26 cellular contexts compared by ENCODE assay signal in genomic region chr20:2051920-2052319, GRCh38. TPM values are rescaled to one million over a fixed set of nuclear protein-coding genes. Genes with fewer than 3 reads are reported as not detected.
"Had no signal": no experiment of that assay in that cellular context is flagged by ENCODE, and none has a peak within 500 bp of the region (broad histone marks: within the 10 kb centered on the region; RNA-seq: fewer than 3 reads in every experiment).

No MANE protein-coding gene starts in this region.

- H3K4me1 ChIP-seq: colonic mucosa, right atrium auricular region, tibial nerve, vagina had no signal

- FAIRE-seq: endometrium, keratinocyte had no signal

- H2AFZ ChIP-seq: hepatocyte had no signal

- H3K9me3 Mint-ChIP-seq: activated naive CD4-positive, alpha-beta T cell treated with anti-CD3 and anti-CD28 coated beads, Interleukin-2, amount 10 ng/mL, durations not matched to agents 7 days and 5 days; activated naive CD8-positive, alpha-beta T cell treated with anti-CD3 and anti-CD28 coated beads, Interleukin-2, amount 50 U/mL, for 24 hours; central memory CD8-positive, alpha-beta T cell; nephron progenitor cell; stimulated activated naive CD8-positive, alpha-beta T cell treated with anti-CD3 and anti-CD28 coated beads, Interleukin-15, Interleukin-2, amounts not matched to agents 100 ng/mL and 50 ng/mL, for 24 hours had no signal

- H3K4me2 ChIP-seq: hepatocyte had no signal

- H3K27ac Mint-ChIP-seq: activated naive CD4-positive, alpha-beta T cell treated with anti-CD3 and anti-CD28 coated beads, Interleukin-2, amount 10 ng/mL, durations not matched to agents 7 days and 5 days; activated naive CD8-positive, alpha-beta T cell treated with anti-CD3 and anti-CD28 coated beads, Interleukin-2, amount 50 U/mL, for 24 hours; brain; nephron progenitor cell; progenitor cell of endocrine pancreas; stimulated activated naive CD8-positive, alpha-beta T cell treated with anti-CD3 and anti-CD28 coated beads, Interleukin-15, Interleukin-2, amounts not matched to agents 100 ng/mL and 50 ng/mL, for 24 hours; T-helper 1 cell treated with Interleukin-12 subunit alpha and Interleukin-12 subunit beta and Interleukin-4 antibody, amounts not matched to agents 30 μg/mL and 1 μg/mL, for 36 hours had no signal

- H3K4me3 ChIP-seq: colonic mucosa, hepatocyte, right atrium auricular region, skin epidermis, tibial nerve, vagina had no signal

- H3K27me3 ChIP-seq: colonic mucosa, right atrium auricular region, tibial nerve, vagina had no signal

- DNase-seq: activated CD4-positive, alpha-beta T cell treated with anti-CD3 and anti-CD28 coated beads, Interleukin-2, amount 50 U/mL, for 1 hour; activated CD4-positive, CD25-positive, alpha-beta regulatory T cell treated with anti-CD3 and anti-CD28 coated beads, Interleukin-2, amount 50 U/mL, for 72 hours; activated CD8-positive, alpha-beta memory T cell treated with anti-CD3 and anti-CD28 coated beads, Interleukin-2, amount 50 U/mL, for 4 hours; activated effector memory CD4-positive, alpha-beta T cell treated with Interleukin-2 at 50 U/mL for 16 hours; activated naive CD4-positive, alpha-beta T cell treated with anti-CD3 and anti-CD28 coated beads, Interleukin-2, amount 10 ng/mL, durations not matched to agents 7 days and 5 days; activated naive CD8-positive, alpha-beta T cell treated with anti-CD3 and anti-CD28 coated beads, Interleukin-2, amount 50 U/mL, for 24 hours; activated T-cell treated with anti-CD3 and anti-CD28 coated beads, Interleukin-2, amount 50 U/mL, for 4 hours; anterior cingulate cortex; colonic mucosa; nephron progenitor cell had no signal

- H3K4me1 Mint-ChIP-seq: activated naive CD4-positive, alpha-beta T cell treated with anti-CD3 and anti-CD28 coated beads, Interleukin-2, amount 10 ng/mL, durations not matched to agents 7 days and 5 days; activated naive CD8-positive, alpha-beta T cell treated with anti-CD3 and anti-CD28 coated beads, Interleukin-2, amount 50 U/mL, for 24 hours; brain; central memory CD8-positive, alpha-beta T cell had no signal

- H3K4me3 Mint-ChIP-seq: activated naive CD4-positive, alpha-beta T cell treated with anti-CD3 and anti-CD28 coated beads, Interleukin-2, amount 10 ng/mL, durations not matched to agents 7 days and 5 days; activated naive CD8-positive, alpha-beta T cell treated with anti-CD3 and anti-CD28 coated beads, Interleukin-2, amount 50 U/mL, for 24 hours; activated T-cell treated with anti-CD3 and anti-CD28 coated beads, Interleukin-2, amount 50 U/mL, for 4 hours; brain; central memory CD8-positive, alpha-beta T cell; nephron progenitor cell; stimulated activated naive CD8-positive, alpha-beta T cell treated with anti-CD3 and anti-CD28 coated beads, Interleukin-15, Interleukin-2, amounts not matched to agents 100 ng/mL and 50 ng/mL, for 24 hours; T-helper 1 cell treated with Interleukin-12 subunit alpha and Interleukin-12 subunit beta and Interleukin-4 antibody, amounts not matched to agents 30 μg/mL and 1 μg/mL, for 36 hours had no signal

- H3K36me3 ChIP-seq: colonic mucosa, right atrium auricular region, tibial nerve, vagina had no signal

- H3K79me2 ChIP-seq: hepatocyte had no signal

- H3K27ac ChIP-seq: colonic mucosa, hepatocyte, right atrium auricular region, skin epidermis, tibial nerve, vagina had no signal

- H3K9me3 ChIP-seq: colonic mucosa, right atrium auricular region, vagina had no signal

- H3K36me3 Mint-ChIP-seq: activated naive CD4-positive, alpha-beta T cell treated with anti-CD3 and anti-CD28 coated beads, Interleukin-2, amount 10 ng/mL, durations not matched to agents 7 days and 5 days; brain had no signal

- ATAC-seq: activated naive CD8-positive, alpha-beta T cell treated with anti-CD3 and anti-CD28 coated beads, Interleukin-2, amount 50 U/mL, for 24 hours; activated T-cell treated with anti-CD3 and anti-CD28 coated beads, Interleukin-2, amount 50 U/mL, for 4 hours had no signal

RNA-seq across cellular contexts. Expression of gene PDYN, which starts 58.1 kb away (rescaled TPM):
- total RNA-seq: activated T-cell treated with anti-CD3 and anti-CD28 coated beads, Interleukin-2, amount 50 U/mL, for 4 hours; colonic mucosa; hepatocyte; lung microvascular endothelial cell; myocyte; omental fat pad; progenitor cell of endocrine pancreas; right atrium auricular region; tibial nerve; vagina had no signal
- polyA plus RNA-seq: esophagus, hepatocyte, keratinocyte had no signal
